In genomic region chr19:1364070-1364719, GRCh38 we compare ENCODE assay signal across 1 cellular context.
TF ChIP-seq lines count a peak whose summit lies in the region.

No MANE protein-coding gene starts in this region.

TF ChIP-seq in GM23338, 12 proteins besides CTCF, POLR2A, EP300 and RAD21 (continued from another document):
- TF ChIP-seq ZNF462 (CRISPR knock-in tag; IDR thresholded peaks at IDR 0.05) (no peak), REST (IDR thresholded peaks at IDR 0.05; ENCODE audit: unreplicated experiment) (no peak), ZNF114 (CRISPR knock-in tag; IDR thresholded peaks at IDR 0.05) (no peak), STAT1 (IDR thresholded peaks at IDR 0.05; ENCODE audit: unreplicated experiment) (no peak), EZH2phosphoT487 (IDR thresholded peaks at IDR 0.05; ENCODE audit: unreplicated experiment) (no peak), ZNF331 (CRISPR knock-in tag; IDR thresholded peaks at IDR 0.05; ENCODE audit: low read depth) (no peak), CREB1 (CRISPR knock-in tag; IDR thresholded peaks at IDR 0.05; ENCODE audit: low read depth) (no peak), JUNB (IDR thresholded peaks at IDR 0.05; ENCODE audit: unreplicated experiment) (no peak), NANOG (IDR thresholded peaks at IDR 0.05; ENCODE audit: borderline replicate concordance) (no peak)
